Comparison of ENCODE assay signal across 8 cellular contexts in the genomic region with DNA sequence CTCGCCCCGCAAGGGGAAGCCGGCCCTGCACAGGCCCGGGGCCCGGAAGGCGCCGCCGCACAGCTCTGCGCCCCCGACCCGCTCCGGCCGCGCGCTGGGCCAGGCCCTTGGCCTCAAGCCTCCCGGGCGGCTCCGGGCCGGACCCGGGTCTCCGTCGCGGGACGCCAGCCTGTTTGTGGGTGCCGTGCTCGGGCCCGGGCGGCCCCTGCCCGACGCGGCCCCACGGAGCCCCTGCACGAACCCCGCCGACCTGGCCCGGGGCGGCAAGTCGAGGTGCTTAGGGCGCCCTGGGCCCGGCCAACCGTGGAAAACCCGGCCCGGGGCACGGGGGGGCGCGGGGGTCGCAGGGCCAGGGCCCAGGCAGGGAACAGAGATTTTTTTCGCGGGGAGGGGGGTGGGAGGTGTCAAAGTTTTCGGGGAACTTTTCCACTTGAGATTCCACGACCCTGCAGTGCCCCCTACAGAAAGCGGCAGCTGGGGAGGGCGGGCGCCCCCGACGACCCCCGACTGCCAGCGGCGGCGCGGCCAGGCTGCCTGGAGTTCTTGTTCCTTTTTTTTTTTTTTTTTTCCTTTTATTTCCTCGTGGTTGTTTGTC. TPM values are rescaled to one million over a fixed set of nuclear protein-coding genes. Genes with fewer than 3 reads are reported as not detected.
A peak's percentile ranks its signal among the peaks of the same experiment; 100 is the strongest.
DNase-seq lines count a peak whose midpoint lies in the region; ATAC-seq and TF ChIP-seq lines count a peak whose summit lies in the region.

No MANE protein-coding gene starts in this region.

- TF ChIP-seq POLR2A in GM15510 (IDR thresholded peaks at IDR 0.05; ENCODE audit: borderline replicate concordance, extremely low read depth, insufficient read length) = peak; percentile 39

- peak; percentile 18 for ATAC-seq in HG03432 (IDR thresholded peaks at IDR 0.05; ENCODE audit: unreplicated experiment)
- ATAC-seq in esophagus mucosa = peak; percentile 24
- ATAC-seq in GM18858 (IDR thresholded peaks at IDR 0.05; ENCODE audit: unreplicated experiment) = no peak

- H3K4me1 Mint-ChIP-seq in neural crest cell = peaks cover 26% of the 10 kb centered on the region

- no peaks in the 10 kb centered on the region for H3K36me3 Mint-ChIP-seq in neural crest cell (ENCODE audit: low read depth)

- H3K4me3 Mint-ChIP-seq in neural crest cell = peak overlapping the region; percentile 98

- H3K9me3 Mint-ChIP-seq in neural crest cell = no peaks in the 10 kb centered on the region

- no peak overlapping the region for H3K27ac Mint-ChIP-seq in neural crest cell (ENCODE audit: unreplicated experiment)

- TF ChIP-seq CTCF in neural crest cell (conservative IDR thresholded peaks at IDR 0.05) = no peak

- DNase-seq in activated CD8-positive, alpha-beta memory T cell treated with anti-CD3 and anti-CD28 coated beads for 24 hours = peak; percentile 82
- no peak for DNase-seq in neural crest cell (ENCODE audit: low read depth, low spot score)
- DNase-seq in kidney tubule cell (ENCODE audit: low spot score) = no peak
- no peak for DNase-seq in islet precursor cell

- no peaks in the 10 kb centered on the region for H3K27me3 Mint-ChIP-seq in neural crest cell (ENCODE audit: low read depth)

RNA-seq across cellular contexts. Expression of a gene that starts 0.8 kb away (rescaled TPM):
- total RNA-seq in esophagus mucosa (27.0 TPM), neural crest cell (57.3 and 58.7 TPM in 2 replicates)

RNA-seq across cellular contexts. Expression of a gene that starts 42.3 kb away (rescaled TPM):
- total RNA-seq in esophagus mucosa (21.9 TPM), neural crest cell (32.0 and 34.0 TPM in 2 replicates)
